Comparison of ENCODE assay signal across 16 cellular contexts in genomic region chr18:42155024-42155423, GRCh38.
"Had no signal": no experiment of that assay in that cellular context is flagged by ENCODE, and none has a peak within 500 bp of the region (broad histone marks: within the 10 kb centered on the region; RNA-seq: fewer than 3 reads in every experiment).

No MANE protein-coding gene starts in this region.

- H3K36me3 Mint-ChIP-seq: activated naive CD4-positive, alpha-beta T cell treated with anti-CD3 and anti-CD28 coated beads, Interleukin-2, amount 50 U/mL, for 24 hours; naive B cell; type B pancreatic cell had no signal

- H3K27me3 ChIP-seq: body of pancreas had no signal

- ATAC-seq: body of pancreas, sciatic nerve, T-helper 17 cell had no signal

- H3K27me3 Mint-ChIP-seq: activated CD4-positive, alpha-beta T cell treated with anti-CD3 and anti-CD28 coated beads, Interleukin-2, amount 10 ng/mL, durations not matched to agents 7 days and 5 days; activated naive CD4-positive, alpha-beta T cell treated with anti-CD3 and anti-CD28 coated beads, Interleukin-2, amount 50 U/mL, for 24 hours; T-helper 17 cell; type B pancreatic cell had no signal

- H3K27ac Mint-ChIP-seq: activated CD4-positive, alpha-beta T cell treated with anti-CD3 and anti-CD28 coated beads, Interleukin-2, amount 10 ng/mL, durations not matched to agents 7 days and 5 days; activated naive CD4-positive, alpha-beta T cell treated with anti-CD3 and anti-CD28 coated beads, Interleukin-2, amount 50 U/mL, for 24 hours; endodermal cell; naive B cell; T-helper 17 cell; type B pancreatic cell had no signal

- H3K27ac ChIP-seq: body of pancreas had no signal

- H3K4me1 Mint-ChIP-seq: activated CD4-positive, alpha-beta T cell treated with anti-CD3 and anti-CD28 coated beads, Interleukin-2, amount 10 ng/mL, durations not matched to agents 7 days and 5 days; activated naive CD4-positive, alpha-beta T cell treated with anti-CD3 and anti-CD28 coated beads, Interleukin-2, amount 50 U/mL, for 24 hours; endodermal cell; naive B cell; T-helper 17 cell had no signal

- H3K4me3 Mint-ChIP-seq: activated CD4-positive, alpha-beta T cell treated with anti-CD3 and anti-CD28 coated beads, Interleukin-2, amount 10 ng/mL, durations not matched to agents 7 days and 5 days; activated naive CD4-positive, alpha-beta T cell treated with anti-CD3 and anti-CD28 coated beads, Interleukin-2, amount 50 U/mL, for 24 hours; endodermal cell; naive B cell; T-helper 17 cell; type B pancreatic cell had no signal

- H3K4me3 ChIP-seq: body of pancreas, lung had no signal

- DNase-seq: activated CD4-positive, alpha-beta T cell treated with anti-CD3 and anti-CD28 coated beads, Interleukin-2, amount 10 ng/mL, durations not matched to agents 7 days and 5 days; activated CD4-positive, CD25-positive, alpha-beta regulatory T cell; activated effector memory CD4-positive, alpha-beta T cell treated with Interleukin-2 at 50 U/mL for 16 hours; amniotic stem cell; body of pancreas; endodermal cell; erythroblast; hypothalamus; midbrain; naive B cell; stimulated activated naive CD4-positive, alpha-beta T cell treated with Interleukin-2 at 50 U/mL for 16 hours; T-helper 17 cell had no signal

- H3K9me3 ChIP-seq: body of pancreas had no signal

- H3K9me3 Mint-ChIP-seq: activated CD4-positive, alpha-beta T cell treated with anti-CD3 and anti-CD28 coated beads, Interleukin-2, amount 10 ng/mL, durations not matched to agents 7 days and 5 days; activated naive CD4-positive, alpha-beta T cell treated with anti-CD3 and anti-CD28 coated beads, Interleukin-2, amount 50 U/mL, for 24 hours; endodermal cell; type B pancreatic cell had no signal

- H3K4me1 ChIP-seq: body of pancreas had no signal
